3 cellular contexts compared by ENCODE assay signal in genomic region chr6:162819284-162819683, GRCh38.
TF ChIP-seq lines count a peak whose summit lies in the region.

No MANE protein-coding gene starts in this region.

TF ChIP-seq in HepG2, 621 proteins besides CTCF, POLR2A, EP300 and RAD21:
- peak; percentile 66 to 79 for TF ChIP-seq MAFK (conservative IDR thresholded peaks at IDR 0.05 in 1 of 2, IDR thresholded peaks at IDR 0.05 in 1 of 2; ENCODE audit: low read length in 2 of 2)
- peak; percentile 70 for TF ChIP-seq MAFF (IDR thresholded peaks at IDR 0.05; ENCODE audit: low read depth, low read length)
- no peak for TF ChIP-seq IRF2 (CRISPR knock-in tag; IDR thresholded peaks at IDR 0.05)

TF ChIP-seq in A549, 52 proteins besides CTCF, POLR2A, EP300 and RAD21:
- peak; percentile 39 for TF ChIP-seq MAFK (IDR thresholded peaks at IDR 0.05; ENCODE audit: partially characterized antibody)
- no peak for TF ChIP-seq EHMT2 (IDR thresholded peaks at IDR 0.05; ENCODE audit: low read depth)

TF ChIP-seq in K562, 482 proteins besides CTCF, POLR2A, EP300 and RAD21:
- TF ChIP-seq MAFG (tag; conservative IDR thresholded peaks at IDR 0.05) = 0 out of 2 replicates have a peak, but pooled peaks have one; percentile 25
- no peak for TF ChIP-seq ZBTB8A (IDR thresholded peaks at IDR 0.05; ENCODE audit: partially characterized antibody)
- TF ChIP-seq C11orf30 (IDR thresholded peaks at IDR 0.05; ENCODE audit: low read depth) = peak; percentile 56; the same call in 1 of the 2 replicates
- no peak for TF ChIP-seq EGR1 (conservative IDR thresholded peaks at IDR 0.05)
- TF ChIP-seq ARID4B (CRISPR knock-in tag; IDR thresholded peaks at IDR 0.05) = no peak
- TF ChIP-seq NFXL1 (CRISPR knock-in tag; IDR thresholded peaks at IDR 0.05) = no peak
- TF ChIP-seq ZNF316 (IDR thresholded peaks at IDR 0.05) = peak; percentile 78
